20 cellular contexts compared by ENCODE assay signal in the genomic region with DNA sequence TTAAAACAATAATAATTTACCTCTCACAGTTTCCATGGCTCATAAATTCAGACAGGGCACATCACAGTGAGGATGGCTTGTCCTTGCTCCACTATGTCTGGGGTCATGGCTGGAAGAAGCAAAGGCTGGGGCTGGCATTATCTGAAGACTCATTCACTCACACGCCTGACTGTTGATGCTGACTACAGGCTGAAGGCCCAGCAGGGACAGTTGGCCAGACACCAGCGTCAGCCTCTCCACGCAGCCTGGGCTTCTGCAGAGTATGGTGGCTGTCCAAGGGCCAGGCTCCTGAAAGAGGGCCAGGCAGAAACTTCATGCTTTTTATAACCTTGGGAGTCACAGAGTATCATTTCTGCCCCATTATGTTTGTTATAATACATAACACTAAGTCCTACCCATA. TPM values are rescaled to one million over a fixed set of nuclear protein-coding genes. Genes with fewer than 3 reads are reported as not detected.
DNase-seq lines count a peak whose midpoint lies in the region; ATAC-seq, FAIRE-seq and TF ChIP-seq lines count a peak whose summit lies in the region.
"Had no signal": no experiment of that assay in that cellular context is flagged by ENCODE, and none has a peak within 500 bp of the region (broad histone marks: within the 10 kb centered on the region; RNA-seq: fewer than 3 reads in every experiment).

No MANE protein-coding gene starts in this region.

- CTCF ChIA-PET in HepG2 (lab: Yijun Ruan, JAX; ENCODE audit: low intra/inter-chr PET ratio, low total read pairs) = no interaction called here

- POLR2A ChIA-PET in HepG2 (lab: Yijun Ruan, JAX) = no interaction called here

- ATAC-seq in HepG2 (no peak), Right ventricle myocardium superior (ENCODE audit: poor library complexity) (peak; percentile 93), upper lobe of right lung (no peak), gastroesophageal sphincter (no peak)
- ATAC-seq: CD8-positive, alpha-beta T cell; GM23338 had no signal

- H3K27me3 ChIP-seq in liver (ENCODE audit: control insufficient read depth in 4 of 4, insufficient read depth in 4 of 4, low read length in 3 of 4) = no peaks in the 10 kb centered on the region
- H3K27me3 ChIP-seq in HepG2 (ENCODE audit: control insufficient read depth in 1 of 2, insufficient read depth in 2 of 2, low read length in 2 of 2) = peaks cover 2 to 36% of the 10 kb centered on the region in 2 experiments; a peak in 2 of 5 replicates
- H3K27me3 ChIP-seq in upper lobe of right lung = no peaks in the 10 kb centered on the region
- H3K27me3 ChIP-seq in gastroesophageal sphincter = no peaks in the 10 kb centered on the region
- H3K27me3 ChIP-seq: BLaER1 treated with 17β-estradiol and CSF1 and Interleukin-3, amounts not matched to agents 10 nM and 100 nM had no signal

- H3K4me1 ChIP-seq in liver (ENCODE audit: control insufficient read depth in 4 of 4, insufficient read depth in 4 of 4, low read length in 3 of 4) (no peaks in the 10 kb centered on the region), HepG2 (ENCODE audit: insufficient read depth, low read length) (no peaks in the 10 kb centered on the region), upper lobe of right lung (peaks cover 12% of the 10 kb centered on the region), gastroesophageal sphincter (peaks cover 0 to 25% (median 0%) of the 10 kb centered on the region in 3 donors)
- H3K4me1 ChIP-seq: BLaER1 treated with 17β-estradiol and CSF1 and Interleukin-3, amounts not matched to agents 10 nM and 100 nM had no signal

- H3K27ac ChIP-seq in liver (ENCODE audit: low read depth in 1 of 2, low read length in 2 of 2) (no peak overlapping the region), HepG2 (ENCODE audit: extremely low read length, insufficient read depth, low read length) (no peak overlapping the region), upper lobe of right lung (no peak overlapping the region), gastroesophageal sphincter (no peak overlapping the region)
- H3K27ac ChIP-seq: BLaER1 treated with 17β-estradiol and CSF1 and Interleukin-3, amounts not matched to agents 10 nM and 100 nM had no signal

- no peak for FAIRE-seq in HepG2 (lab: Jason Lieb, UNC)
- FAIRE-seq: GM12891 had no signal

- no peaks in the 10 kb centered on the region for H3K36me3 ChIP-seq in liver (ENCODE audit: control insufficient read depth in 4 of 4, insufficient read depth in 3 of 4, low read depth in 1 of 4, low read length in 3 of 4)
- H3K36me3 ChIP-seq in HepG2 (replicated peaks in 1 of 2; ENCODE audit: control insufficient read depth in 1 of 2, insufficient read depth in 2 of 2, low read length in 2 of 2) = no peaks in the 10 kb centered on the region
- H3K36me3 ChIP-seq in upper lobe of right lung = no peaks in the 10 kb centered on the region
- no peaks in the 10 kb centered on the region for H3K36me3 ChIP-seq in gastroesophageal sphincter
- H3K36me3 ChIP-seq: BLaER1 treated with 17β-estradiol and CSF1 and Interleukin-3, amounts not matched to agents 10 nM and 100 nM had no signal

- TF ChIP-seq RAD21 in liver (IDR thresholded peaks at IDR 0.05) (no peak), HepG2 (CRISPR knock-in tag; IDR thresholded peaks at IDR 0.05) (no peak)

- TF ChIP-seq POLR2A in HepG2 (IDR thresholded peaks at IDR 0.05; ENCODE audit: insufficient read depth in 1 of 2, low read depth in 2 of 2, low read length in 2 of 2) = no peak
- no peak for TF ChIP-seq POLR2A in gastroesophageal sphincter (IDR thresholded peaks at IDR 0.05)

- no peaks in the 10 kb centered on the region for H3K79me2 ChIP-seq in HepG2 (ENCODE audit: insufficient read depth, low read length)

- 88% methylated on average over 3 of the region's 3 CpGs for WGBS in liver
- WGBS in HepG2 (ENCODE audit: low lambda C conversion rate) = 3% methylated on average over 3 of the region's 3 CpGs
- no CpG with 5 or more reads among the region's 3 CpGs for WGBS in gastroesophageal sphincter (ENCODE audit: low coverage in 1 of 2), 2 donors

- TF ChIP-seq EP300 in HepG2 (IDR thresholded peaks at IDR 0.05; ENCODE audit: low read depth in 2 of 2, low read length in 2 of 2) = no peak
- no peak for TF ChIP-seq EP300 in HepG2 (CRISPR knock-in tag; IDR thresholded peaks at IDR 0.05; ENCODE audit: borderline replicate concordance)
- no peak for TF ChIP-seq EP300 in gastroesophageal sphincter (IDR thresholded peaks at IDR 0.05)

- no TSS peak for BruUV-seq in HepG2 (replicated peaks; lab: Mats Ljungman, UMichigan)

- intact Hi-C loops in HepG2 (cut with micrococcal nuclease; ENCODE audit: unreplicated experiment) = no loop called here
- intact Hi-C loops in Right ventricle myocardium superior (cut with DNase I) = no loop called here
- intact Hi-C loops in upper lobe of right lung (cut with DNase I) = no loop called here

- DNase-seq in HepG2 (ENCODE audit: low spot score) = no peak
- peak; percentile 82 for DNase-seq in Right ventricle myocardium superior
- DNase-seq in islet precursor cell = peak; percentile 35
- DNase-seq in upper lobe of right lung = no peak
- no peak for DNase-seq in NCI-H2171 (lab: John Stamatoyannopoulos, UW)
- DNase-seq: Calu3; CD8-positive, alpha-beta T cell; DMS53; EL; HCEC 1CT; MV-4-11; NCI-H1694 treated with DMSO at 0.1 percent for 48 hours; NCI-H2227 treated with DMSO at 0.1 percent for 48 hours; NCI-H510A treated with DMSO at 0.1 percent for 48 hours; NCI-H774 had no signal

- H2AFZ ChIP-seq in HepG2 (ENCODE audit: low read length) = no peak overlapping the region
- H2AFZ ChIP-seq: GM23338 had no signal

- H4K20me1 ChIP-seq in HepG2 (ENCODE audit: insufficient read depth, low read length) = no peaks in the 10 kb centered on the region
- H4K20me1 ChIP-seq: BLaER1 treated with 17β-estradiol and CSF1 and Interleukin-3, amounts not matched to agents 10 nM and 100 nM had no signal

- TF ChIP-seq CTCF in liver (IDR thresholded peaks at IDR 0.05; ENCODE audit: low read depth, low read length, missing input control) (no peak), HepG2 (CRISPR knock-in tag; IDR thresholded peaks at IDR 0.05) (no peak), upper lobe of right lung (IDR thresholded peaks at IDR 0.05) (no peak), gastroesophageal sphincter (IDR thresholded peaks at IDR 0.05) (no peak)

- no peak overlapping the region for H3K4me2 ChIP-seq in HepG2 (ENCODE audit: low read depth, low read length)
- H3K4me2 ChIP-seq: BLaER1 treated with 17β-estradiol and CSF1 and Interleukin-3, amounts not matched to agents 10 nM and 100 nM; GM23338 had no signal

- no peak overlapping the region for H3K9ac ChIP-seq in liver (ENCODE audit: low read depth in 1 of 2, low read length in 2 of 2)
- H3K9ac ChIP-seq in HepG2 (ENCODE audit: insufficient read depth, low read depth, low read length) = no peak overlapping the region
- H3K9ac ChIP-seq: BLaER1 treated with 17β-estradiol and CSF1 and Interleukin-3, amounts not matched to agents 10 nM and 100 nM had no signal

- no peak overlapping the region for H3K4me3 ChIP-seq in liver (ENCODE audit: low read depth in 1 of 3, low read length in 3 of 3)
- H3K4me3 ChIP-seq in HepG2 (replicated peaks in 1 of 3; ENCODE audit: insufficient read depth in 1 of 3, low read depth in 2 of 3, low read length in 3 of 3) = no peak overlapping the region
- H3K4me3 ChIP-seq in upper lobe of right lung = no peak overlapping the region
- H3K4me3 ChIP-seq in gastroesophageal sphincter = no peak overlapping the region
- H3K4me3 ChIP-seq: BLaER1 treated with 17β-estradiol and CSF1 and Interleukin-3, amounts not matched to agents 10 nM and 100 nM; GM23338 had no signal

- H3K9me3 ChIP-seq in liver (ENCODE audit: control insufficient read depth in 4 of 4, low read length in 3 of 4) = no peaks in the 10 kb centered on the region
- no peaks in the 10 kb centered on the region for H3K9me3 ChIP-seq in HepG2 (ENCODE audit: low read length)
- H3K9me3 ChIP-seq in upper lobe of right lung = no peaks in the 10 kb centered on the region
- no peaks in the 10 kb centered on the region for H3K9me3 ChIP-seq in gastroesophageal sphincter
- H3K9me3 ChIP-seq: BLaER1 treated with 17β-estradiol and CSF1 and Interleukin-3, amounts not matched to agents 10 nM and 100 nM had no signal

- in situ Hi-C loops in HepG2 (cut with HindIII; ENCODE audit: extremely low pct_ligation_motif_present, low pct_unique_long_range_greater_than_20kb) = no loop called here

RNA-seq across cellular contexts. Expression of gene YPEL5, which starts 33.4 kb away (rescaled TPM):
- total RNA-seq in liver (10 to 100 TPM; 28.4 to 62.8 TPM), HepG2 (2016; rRNA removed; fragmentation: Illumina TruSeq; extraction: Trizol) (12.7 and 20.8 TPM in 2 replicates), Right ventricle myocardium superior (61.9 TPM), upper lobe of right lung (101 TPM), gastroesophageal sphincter (100 to 1,000 TPM; 109 to 159 (median 136) TPM)
- polyA plus RNA-seq in liver (10 to 100 TPM; 20.4 to 44.7 TPM), HepG2 (2011; rRNA removed) (49.7 and 55.6 TPM in 2 replicates)
- 3.1 and 4.2 TPM in 2 replicates for total RNA-seq in HepG2 (2016; cell fraction: cytosol; rRNA removed; fragmentation: Illumina TruSeq; extraction: Trizol; ENCODE audit: low read depth)
- 13.3 and 21.4 TPM in 2 replicates for total RNA-seq in HepG2 (2016; cell fraction: insoluble cytoplasmic fraction; rRNA removed; fragmentation: Illumina TruSeq; extraction: Trizol)
- 10.5 and 12.1 TPM in 2 replicates for total RNA-seq in HepG2 (2016; cell fraction: membrane; rRNA removed; fragmentation: Illumina TruSeq; extraction: Trizol)
- total RNA-seq in HepG2 (2016; cell fraction: nucleus; rRNA removed; fragmentation: Illumina TruSeq; extraction: Trizol) = 14.3 and 15.3 TPM in 2 replicates
- 28.5 and 45.1 TPM in 2 replicates for polyA plus RNA-seq in HepG2 (2011; cell fraction: cytosol; rRNA removed)
- 19.0 and 23.4 TPM in 2 replicates for polyA plus RNA-seq in HepG2 (2011; cell fraction: nucleus; rRNA removed)
- polyA plus RNA-seq in HepG2 (2012) = 47.3 and 48.5 TPM in 2 replicates
- polyA plus RNA-seq in HepG2 (2016; cell fraction: cytosol; fragmentation: Illumina TruSeq; extraction: Trizol; ENCODE audit: low read depth) = 3.6 and 4.4 TPM in 2 replicates
- 30.6 and 37.0 TPM in 2 replicates for polyA plus RNA-seq in HepG2 (2016; cell fraction: insoluble cytoplasmic fraction; fragmentation: Illumina TruSeq; extraction: Trizol; ENCODE audit: low read depth)
- 8.1 and 9.4 TPM in 2 replicates for polyA plus RNA-seq in HepG2 (2016; cell fraction: membrane; fragmentation: Illumina TruSeq; extraction: Trizol; ENCODE audit: low read depth)
- polyA plus RNA-seq in HepG2 (2016; cell fraction: nucleus; fragmentation: Illumina TruSeq; extraction: Trizol; ENCODE audit: insufficient read depth, low read depth) = 16.6 and 19.4 TPM in 2 replicates
- polyA minus RNA-seq in HepG2 (2011; rRNA and poly(A)+ RNA removed; ENCODE audit: low replicate concordance) = 8.5 and 44.5 TPM in 2 replicates
- polyA minus RNA-seq in HepG2 (2011; cell fraction: cytosol; rRNA and poly(A)+ RNA removed) = 24.6 and 35.0 TPM in 2 replicates
- 38.5 and 44.5 TPM in 2 replicates for polyA minus RNA-seq in HepG2 (2011; cell fraction: nucleus; rRNA and poly(A)+ RNA removed)

RNA-seq across cellular contexts. Expression of gene LBH, which starts 51.1 kb away (rescaled TPM):
- total RNA-seq in liver (10 to 100 TPM in 1 of 2 donors, 1 to 10 TPM in 1; 8.5 to 50.8 TPM), HepG2 (2016; rRNA removed; fragmentation: Illumina TruSeq; extraction: Trizol) (0.09 and 0.10 TPM in 2 replicates), Right ventricle myocardium superior (115 TPM), upper lobe of right lung (272 TPM), gastroesophageal sphincter (100 to 1,000 TPM in 3 of 4 donors, 10 to 100 TPM in 1; 62.3 to 509 (median 348) TPM)
- polyA plus RNA-seq in liver (1 to 10 TPM; 4.1 to 9.6 TPM), HepG2 (2011; rRNA removed) (0.16 and 0.25 TPM in 2 replicates)
- total RNA-seq in HepG2 (2016; cell fraction: cytosol; rRNA removed; fragmentation: Illumina TruSeq; extraction: Trizol; ENCODE audit: low read depth) = not detected in 2 replicates
- total RNA-seq in HepG2 (2016; cell fraction: insoluble cytoplasmic fraction; rRNA removed; fragmentation: Illumina TruSeq; extraction: Trizol) = 0.15 TPM in 1 of 2 replicates, not detected in the other
- 0.06 and 0.10 TPM in 2 replicates for total RNA-seq in HepG2 (2016; cell fraction: membrane; rRNA removed; fragmentation: Illumina TruSeq; extraction: Trizol)
- not detected in 2 replicates for total RNA-seq in HepG2 (2016; cell fraction: nucleus; rRNA removed; fragmentation: Illumina TruSeq; extraction: Trizol)
- polyA plus RNA-seq in HepG2 (2011; cell fraction: cytosol; rRNA removed) = 0.12 and 0.28 TPM in 2 replicates
- 0.05 and 0.16 TPM in 2 replicates for polyA plus RNA-seq in HepG2 (2011; cell fraction: nucleus; rRNA removed)
- 0.13 TPM in 1 of 2 replicates, not detected in the other for polyA plus RNA-seq in HepG2 (2012)
- polyA plus RNA-seq in HepG2 (2016; cell fraction: cytosol; fragmentation: Illumina TruSeq; extraction: Trizol; ENCODE audit: low read depth) = not detected in 2 replicates
- 0.16 and 0.23 TPM in 2 replicates for polyA plus RNA-seq in HepG2 (2016; cell fraction: insoluble cytoplasmic fraction; fragmentation: Illumina TruSeq; extraction: Trizol; ENCODE audit: low read depth)
- 0.14 TPM in 1 of 2 replicates, not detected in the other for polyA plus RNA-seq in HepG2 (2016; cell fraction: membrane; fragmentation: Illumina TruSeq; extraction: Trizol; ENCODE audit: low read depth)
- polyA plus RNA-seq in HepG2 (2016; cell fraction: nucleus; fragmentation: Illumina TruSeq; extraction: Trizol; ENCODE audit: insufficient read depth, low read depth) = not detected in 2 replicates
- polyA minus RNA-seq in HepG2 (2011; rRNA and poly(A)+ RNA removed; ENCODE audit: low replicate concordance) = 0.16 and 0.91 TPM in 2 replicates
- polyA minus RNA-seq in HepG2 (2011; cell fraction: cytosol; rRNA and poly(A)+ RNA removed) = not detected in 2 replicates
- 0.13 TPM in 1 of 2 replicates, not detected in the other for polyA minus RNA-seq in HepG2 (2011; cell fraction: nucleus; rRNA and poly(A)+ RNA removed)

Comparison
In these comparisons a context has a peak if more than half of its experiments do, and no peak if none do; other contexts are left out.
1. RNA of gene LBH, which starts 51.1 kb away (total RNA-seq): 62.3 to 509 TPM in gastroesophageal sphincter, 272 TPM in upper lobe of right lung (single experiment), 115 TPM in Right ventricle myocardium superior (single experiment) and 8.5 to 50.8 TPM in liver; 0.06 to 0.15 TPM in HepG2; every median in the first group is over 4 times any median in the second.
2. DNase-seq: peak in Right ventricle myocardium superior (single experiment) and islet precursor cell (single experiment); none in HepG2 (single experiment), upper lobe of right lung (single experiment) and NCI-H2171 (single experiment).